In the genomic region with DNA sequence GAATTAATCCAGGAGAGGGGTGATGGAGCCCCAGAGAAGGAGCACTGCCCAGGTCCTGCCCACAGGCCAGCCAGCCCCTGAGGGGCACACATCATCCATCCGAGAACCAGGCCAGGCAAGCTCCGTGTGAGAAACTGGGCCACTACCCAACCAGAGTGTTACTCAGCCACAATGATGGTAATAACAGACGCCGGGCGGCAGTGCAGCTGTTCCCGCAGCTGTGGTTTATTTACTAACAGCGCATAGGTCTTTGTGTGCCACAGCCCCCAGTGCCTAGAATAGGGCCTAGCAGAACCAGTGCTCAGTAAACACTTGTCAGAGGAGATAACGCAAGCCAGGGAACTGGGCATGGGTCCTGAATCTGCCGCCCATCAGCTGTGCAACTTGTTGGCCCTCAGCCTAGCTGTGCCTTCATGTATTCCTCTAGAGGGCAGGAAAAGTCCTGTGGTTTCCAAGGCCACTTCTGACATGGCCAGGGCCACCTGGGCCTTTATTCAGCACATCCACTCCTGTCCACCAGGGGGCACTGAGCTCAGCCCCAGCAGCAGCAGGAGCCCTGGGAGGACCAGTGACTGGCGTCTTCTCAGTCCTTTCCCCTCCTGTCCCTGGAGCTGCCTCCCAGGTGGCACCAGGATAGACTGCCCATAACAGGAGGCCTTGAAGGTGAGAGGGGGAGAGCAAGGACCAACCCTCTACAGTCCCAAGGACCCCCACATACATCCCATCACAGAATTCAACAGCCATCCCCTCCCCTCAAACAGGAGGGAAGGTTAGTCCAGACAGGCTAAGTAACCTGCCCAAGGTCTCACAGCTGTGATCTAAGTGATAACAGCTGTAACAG, we compare ENCODE assay signal across 8 cellular contexts. TPM values are rescaled to one million over a fixed set of nuclear protein-coding genes. Genes with fewer than 3 reads are reported as not detected.
DNase-seq lines count a peak whose midpoint lies in the region; ATAC-seq and TF ChIP-seq lines count a peak whose summit lies in the region.

No MANE protein-coding gene starts in this region.

- H3K36me3 ChIP-seq in SJCRH30: peaks cover 29% of the 10 kb centered on the region

- no peak overlapping the region for H3K4me3 ChIP-seq in SJCRH30
- no peak overlapping the region for H3K4me3 ChIP-seq in retinal pigment epithelial cell (ENCODE audit: low read length)

- H3K27ac ChIP-seq in SJCRH30: 0 out of 2 replicates have a peak overlapping the region, but pooled peaks have one; percentile 1

- H3K4me3 Mint-ChIP-seq in glutamatergic neuron (ENCODE audit: unreplicated experiment): peak overlapping the region; percentile 38

- H3K9me3 Mint-ChIP-seq in glutamatergic neuron (ENCODE audit: unreplicated experiment): peaks cover 5% of the 10 kb centered on the region

- H3K36me3 Mint-ChIP-seq in glutamatergic neuron (ENCODE audit: unreplicated experiment): no peaks in the 10 kb centered on the region

- H3K27ac Mint-ChIP-seq in glutamatergic neuron (ENCODE audit: unreplicated experiment): peak overlapping the region; percentile 67

- peaks cover 11% of the 10 kb centered on the region for H3K4me1 ChIP-seq in SJCRH30

- DNase-seq in D341Med (ENCODE audit: low spot score) (peak; percentile 77), KBM-7 (peak; percentile 83), SJCRH30 (peak; percentile 72 to 85), glutamatergic neuron (peak; percentile 82), retinal pigment epithelial cell (ENCODE audit: low read depth) (peak; percentile 34), sciatic nerve (ENCODE audit: low spot score) (no peak)
- peak in 3 of 4 experiments; percentile 33 to 59 (median 36) for DNase-seq in activated naive CD4-positive, alpha-beta T cell (lab: John Stamatoyannopoulos, UW)

- peaks cover 15% of the 10 kb centered on the region for H3K4me1 Mint-ChIP-seq in glutamatergic neuron (ENCODE audit: low read depth, unreplicated experiment)

- no peaks in the 10 kb centered on the region for H3K9me3 ChIP-seq in SJCRH30 (replicated peaks)

- peak; percentile 85 for TF ChIP-seq CTCF in glutamatergic neuron (IDR thresholded peaks at IDR 0.05; ENCODE audit: partially characterized antibody, unreplicated experiment)
- peak; percentile 96 for TF ChIP-seq CTCF in retinal pigment epithelial cell (conservative IDR thresholded peaks at IDR 0.05; ENCODE audit: low read depth, low read length)

- intact Hi-C loops in sciatic nerve (cut with DNase I): no loop called here

- H3K27me3 Mint-ChIP-seq in glutamatergic neuron (ENCODE audit: unreplicated experiment): peaks cover 12% of the 10 kb centered on the region

- no peaks in the 10 kb centered on the region for H3K27me3 ChIP-seq in SJCRH30

- ATAC-seq in GM18907 (IDR thresholded peaks at IDR 0.05; ENCODE audit: unreplicated experiment): no peak
- no peak for ATAC-seq in sciatic nerve

- in situ Hi-C loops in KBM-7 (cut with MboI; ENCODE audit: low pct_unique_long_range_greater_than_20kb, low sequenced_read_pairs): no loop called here

RNA-seq across cellular contexts. Expression of gene MXD3, which starts 2.1 kb away (rescaled TPM):
- total RNA-seq in SJCRH30 (2014; rRNA removed; shearing (Covaris generic)): 36.6 and 37.6 TPM in 2 replicates
- total RNA-seq in glutamatergic neuron (ENCODE audit: unreplicated experiment): 17.3 TPM
- total RNA-seq in sciatic nerve: 9.9 TPM

RNA-seq across cellular contexts. Expression of gene PRELID1, which starts 6.0 kb away (rescaled TPM):
- 226 and 259 TPM in 2 replicates for total RNA-seq in SJCRH30 (2014; rRNA removed; shearing (Covaris generic))
- total RNA-seq in glutamatergic neuron (ENCODE audit: unreplicated experiment): 88.2 TPM
- total RNA-seq in sciatic nerve: 50.1 TPM

RNA-seq across cellular contexts. Expression of gene RAB24, which starts 6.1 kb away (rescaled TPM):
- 24.1 and 25.4 TPM in 2 replicates for total RNA-seq in SJCRH30 (2014; rRNA removed; shearing (Covaris generic))
- 13.5 TPM for total RNA-seq in glutamatergic neuron (ENCODE audit: unreplicated experiment)
- total RNA-seq in sciatic nerve: 24.4 TPM

RNA-seq across cellular contexts. Expression of gene LMAN2, which starts 41.9 kb away (rescaled TPM):
- total RNA-seq in SJCRH30 (2014; rRNA removed; shearing (Covaris generic)): 144 and 156 TPM in 2 replicates
- 75.6 TPM for total RNA-seq in glutamatergic neuron (ENCODE audit: unreplicated experiment)
- total RNA-seq in sciatic nerve: 70.0 TPM

RNA-seq across cellular contexts. Expression of gene RGS14, which starts 48.2 kb away (rescaled TPM):
- 4.0 and 4.8 TPM in 2 replicates for total RNA-seq in SJCRH30 (2014; rRNA removed; shearing (Covaris generic))
- total RNA-seq in glutamatergic neuron (ENCODE audit: unreplicated experiment): 15.9 TPM
- total RNA-seq in sciatic nerve: 9.3 TPM
